Comparison of ENCODE assay signal across 25 cellular contexts in the genomic region with DNA sequence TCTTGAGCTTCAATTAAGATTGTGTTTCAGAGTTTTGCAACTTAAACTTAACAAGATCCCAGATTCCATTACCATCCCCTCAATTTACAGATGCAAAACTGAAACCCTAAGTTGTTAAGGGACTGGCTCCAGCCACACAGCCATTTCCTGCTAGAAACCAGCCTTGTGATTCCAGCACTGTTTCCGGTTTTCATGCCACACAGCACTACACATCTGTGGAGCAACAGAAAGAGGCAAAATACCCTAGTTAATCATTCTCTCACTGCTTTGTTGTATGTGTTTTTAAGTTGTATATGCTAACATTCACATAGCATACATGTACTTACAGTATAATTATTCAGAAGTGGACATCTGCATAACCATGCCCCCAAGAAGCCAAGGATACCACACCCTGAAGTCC.
DNase-seq lines count a peak whose midpoint lies in the region; ATAC-seq and FAIRE-seq lines count a peak whose summit lies in the region.
"Had no signal": no experiment of that assay in that cellular context is flagged by ENCODE, and none has a peak within 500 bp of the region (broad histone marks: within the 10 kb centered on the region; RNA-seq: fewer than 3 reads in every experiment).

No MANE protein-coding gene starts in this region.

- peaks cover 0 to 3% (median 0%) of the 10 kb centered on the region in 7 donors for H3K4me1 Mint-ChIP-seq in naive thymus-derived CD4-positive, alpha-beta T cell
- H3K4me1 Mint-ChIP-seq in activated T-helper 17 cell treated with anti-CD3 and anti-CD28 coated beads, Interleukin-2, amount 50 U/mL, for 72 hours: no peaks in the 10 kb centered on the region
- H3K4me1 Mint-ChIP-seq: CD4-positive, alpha-beta memory T cell had no signal

- DNase-seq in COLO668 (lab: John Stamatoyannopoulos, UW; ENCODE audit: unreplicated experiment) (peak; percentile 34), GM19239 (ENCODE audit: insufficient read length, low spot score) (no peak), kidney tubule cell (ENCODE audit: low spot score) (peak; percentile 81), renal cortical epithelial cell (ENCODE audit: low read depth) (peak; percentile 86)
- no peak for DNase-seq in naive thymus-derived CD4-positive, alpha-beta T cell
- DNase-seq: 8988T; CD4-positive, alpha-beta memory T cell; DMS153; GDM1; GM23248; H9; HFFc6; KBM-7; MM.1S; NCI-H1048; NCI-H1417 treated with DMSO at 0.1 percent for 48 hours; NCI-H187 treated with DMSO at 0.1 percent for 48 hours; NCI-H2107; NCI-H510A; SIG-M5; SK-N-SH had no signal

- no peak for ATAC-seq in GM21423 (IDR thresholded peaks at IDR 0.05; ENCODE audit: unreplicated experiment)
- no peak for ATAC-seq in naive thymus-derived CD4-positive, alpha-beta T cell
- no peak for ATAC-seq in activated T-helper 17 cell treated with anti-CD3 and anti-CD28 coated beads, Interleukin-2, amount 50 U/mL, for 72 hours (replicated peaks)

- POLR2A ChIA-PET in naive thymus-derived CD4-positive, alpha-beta T cell (lab: Charles Lee): no interaction called here

- no peaks in the 10 kb centered on the region for H3K27me3 ChIP-seq in naive thymus-derived CD4-positive, alpha-beta T cell (ENCODE audit: control insufficient read depth in 2 of 2, insufficient read depth in 2 of 2, low read length in 2 of 2)
- H3K27me3 ChIP-seq: BLaER1 treated with 17β-estradiol and CSF1 and Interleukin-3, amounts not matched to agents 10 nM and 100 nM had no signal

- H3K27ac ChIP-seq in naive thymus-derived CD4-positive, alpha-beta T cell (ENCODE audit: low read depth, low read length): no peak overlapping the region
- H3K27ac ChIP-seq: BLaER1 treated with 17β-estradiol and CSF1 and Interleukin-3, amounts not matched to agents 10 nM and 100 nM; GM23248; RWPE1 had no signal

- FAIRE-seq in GM19239 (lab: Jason Lieb, UNC): peak; percentile 48

- H3K27ac Mint-ChIP-seq in naive thymus-derived CD4-positive, alpha-beta T cell: no peak overlapping the region
- H3K27ac Mint-ChIP-seq in activated T-helper 17 cell treated with anti-CD3 and anti-CD28 coated beads, Interleukin-2, amount 50 U/mL, for 72 hours: no peak overlapping the region
- H3K27ac Mint-ChIP-seq: CD4-positive, alpha-beta memory T cell; HFFc6 had no signal

- H3K9me3 Mint-ChIP-seq in naive thymus-derived CD4-positive, alpha-beta T cell: no peaks in the 10 kb centered on the region
- no peaks in the 10 kb centered on the region for H3K9me3 Mint-ChIP-seq in activated T-helper 17 cell treated with anti-CD3 and anti-CD28 coated beads, Interleukin-2, amount 50 U/mL, for 72 hours
- H3K9me3 Mint-ChIP-seq: CD4-positive, alpha-beta memory T cell; H9 had no signal

- intact Hi-C loops in naive thymus-derived CD4-positive, alpha-beta T cell (cut with micrococcal nuclease): no loop called here

- no peaks in the 10 kb centered on the region for H3K9me3 ChIP-seq in naive thymus-derived CD4-positive, alpha-beta T cell (ENCODE audit: control insufficient read depth in 2 of 3, low read length in 3 of 3)
- H3K9me3 ChIP-seq: BLaER1 treated with 17β-estradiol and CSF1 and Interleukin-3, amounts not matched to agents 10 nM and 100 nM; SK-N-SH had no signal

- no peak overlapping the region for H3K4me3 Mint-ChIP-seq in naive thymus-derived CD4-positive, alpha-beta T cell
- H3K4me3 Mint-ChIP-seq in activated T-helper 17 cell treated with anti-CD3 and anti-CD28 coated beads, Interleukin-2, amount 50 U/mL, for 72 hours: no peak overlapping the region
- H3K4me3 Mint-ChIP-seq: CD4-positive, alpha-beta memory T cell; H9; HFFc6 had no signal

- H3K4me1 ChIP-seq in naive thymus-derived CD4-positive, alpha-beta T cell (ENCODE audit: control insufficient read depth in 2 of 2, insufficient read depth in 2 of 2, low read length in 2 of 2): no peaks in the 10 kb centered on the region
- H3K4me1 ChIP-seq: BLaER1 treated with 17β-estradiol and CSF1 and Interleukin-3, amounts not matched to agents 10 nM and 100 nM had no signal

- no peaks in the 10 kb centered on the region for H3K36me3 Mint-ChIP-seq in naive thymus-derived CD4-positive, alpha-beta T cell
- H3K36me3 Mint-ChIP-seq in activated T-helper 17 cell treated with anti-CD3 and anti-CD28 coated beads, Interleukin-2, amount 50 U/mL, for 72 hours (ENCODE audit: low read depth): no peaks in the 10 kb centered on the region
- H3K36me3 Mint-ChIP-seq: CD4-positive, alpha-beta memory T cell had no signal

- no peak overlapping the region for H3K4me3 ChIP-seq in naive thymus-derived CD4-positive, alpha-beta T cell (ENCODE audit: low read length)
- H3K4me3 ChIP-seq: BLaER1 treated with 17β-estradiol and CSF1 and Interleukin-3, amounts not matched to agents 10 nM and 100 nM; GM23248 had no signal

- no peaks in the 10 kb centered on the region for H3K36me3 ChIP-seq in naive thymus-derived CD4-positive, alpha-beta T cell (ENCODE audit: control insufficient read depth in 2 of 3, insufficient read depth in 3 of 3, low read length in 3 of 3)
- H3K36me3 ChIP-seq: BLaER1 treated with 17β-estradiol and CSF1 and Interleukin-3, amounts not matched to agents 10 nM and 100 nM had no signal

- CTCF ChIA-PET in naive thymus-derived CD4-positive, alpha-beta T cell (lab: Charles Lee): no interaction called here

- H3K27me3 Mint-ChIP-seq in naive thymus-derived CD4-positive, alpha-beta T cell: peaks cover 4 to 26% (median 21%) of the 10 kb centered on the region in 5 donors
- peaks cover 18% of the 10 kb centered on the region for H3K27me3 Mint-ChIP-seq in activated T-helper 17 cell treated with anti-CD3 and anti-CD28 coated beads, Interleukin-2, amount 50 U/mL, for 72 hours

Comparison
In these comparisons a context has a peak if more than half of its experiments do, and no peak if none do; other contexts are left out.
1. DNase-seq: peak in COLO668 (single experiment), kidney tubule cell (single experiment) and renal cortical epithelial cell (single experiment); none in GM19239 (single experiment) and naive thymus-derived CD4-positive, alpha-beta T cell (0 of 9).